In genomic region chr17:73772107-73772705, GRCh38 we compare ENCODE assay signal across 27 cellular contexts.
DNase-seq lines count a peak whose midpoint lies in the region; ATAC-seq and TF ChIP-seq lines count a peak whose summit lies in the region.
"Had no signal": no experiment of that assay in that cellular context is flagged by ENCODE, and none has a peak within 500 bp of the region (broad histone marks: within the 10 kb centered on the region; RNA-seq: fewer than 3 reads in every experiment).

No MANE protein-coding gene starts in this region.

- H3K4me1 ChIP-seq in right cardiac atrium (ENCODE audit: control insufficient read depth, insufficient read depth, low read length): peaks cover 4% of the 10 kb centered on the region
- H3K4me1 ChIP-seq in CD4-positive, alpha-beta memory T cell (ENCODE audit: insufficient read depth, low read length): no peaks in the 10 kb centered on the region

- H3K36me3 Mint-ChIP-seq in brain: no peaks in the 10 kb centered on the region
- H3K36me3 Mint-ChIP-seq in CD4-positive, alpha-beta memory T cell: no peaks in the 10 kb centered on the region

- 55% methylated on average over 5 of the region's 5 CpGs for WGBS in right cardiac atrium

- ATAC-seq in right cardiac atrium: peak in 1 of 2 donors; percentile 70
- no peak for ATAC-seq in left ventricle myocardium superior
- no peak for ATAC-seq in GM18517 (IDR thresholded peaks at IDR 0.05; ENCODE audit: unreplicated experiment)
- ATAC-seq: HCT116 had no signal

- no peaks in the 10 kb centered on the region for H3K9me3 ChIP-seq in right cardiac atrium (ENCODE audit: control insufficient read depth, low read length)
- no peaks in the 10 kb centered on the region for H3K9me3 ChIP-seq in CD4-positive, alpha-beta memory T cell (ENCODE audit: control insufficient read depth in 1 of 2, low read length in 2 of 2)
- H3K9me3 ChIP-seq: Peyer's patch, SK-N-SH had no signal

- peaks cover 3% of the 10 kb centered on the region for H3K27me3 Mint-ChIP-seq in brain
- H3K27me3 Mint-ChIP-seq in CD4-positive, alpha-beta memory T cell: peaks cover 1 to 4% of the 10 kb centered on the region in 2 donors

- peaks cover 64% of the 10 kb centered on the region for H3K4me1 Mint-ChIP-seq in brain
- H3K4me1 Mint-ChIP-seq in CD4-positive, alpha-beta memory T cell: no peaks in the 10 kb centered on the region
- H3K4me1 Mint-ChIP-seq: CD8-positive, alpha-beta memory T cell had no signal

- peak overlapping the region; percentile 2 to 86 (median 13) for H3K27ac Mint-ChIP-seq in brain
- peak overlapping the region in 1 of 7 donors; percentile 44 for H3K27ac Mint-ChIP-seq in CD4-positive, alpha-beta memory T cell
- H3K27ac Mint-ChIP-seq: CD8-positive, alpha-beta memory T cell had no signal

- DNase-seq in right cardiac atrium (peak in 2 of 3 donors; percentile 35 to 58), left ventricle myocardium superior (no peak), NCI-H82 (lab: John Stamatoyannopoulos, UW) (peak; percentile 78), smooth muscle cell of the brain vasculature (ENCODE audit: low read depth, low spot score) (peak; percentile 2)
- DNase-seq in stimulated activated CD4-positive, alpha-beta T cell treated with anti-CD3 and anti-CD28 coated beads, Interleukin-2, amount 100 ng/mL, for 24 hours: no peak
- DNase-seq in CD4-positive, alpha-beta memory T cell: no peak
- DNase-seq: AML-193; CD8-positive, alpha-beta memory T cell; DMS 273 treated with DMSO at 0.1 percent for 48 hours; DMS79; GF-D8; IMR-90; KG1; MM.1S; NCI-H187; NCI-H2081 treated with DMSO at 0.1 percent for 48 hours; NCI-H2171; NCI-H226; NCI-H510A; NCI-H748 treated with DMSO at 0.1 percent for 48 hours; Peyer's patch; SK-N-SH; SW 1271 had no signal

- CTCF ChIA-PET in CD4-positive, alpha-beta memory T cell (lab: Charles Lee; ENCODE audit: partially characterized antibody): no interaction called here

- no peak overlapping the region for H3K27ac ChIP-seq in right cardiac atrium (ENCODE audit: low read length)
- H3K27ac ChIP-seq in CD4-positive, alpha-beta memory T cell (ENCODE audit: low read depth, low read length): no peak overlapping the region
- H3K27ac ChIP-seq: C4-2B, Peyer's patch had no signal

- intact Hi-C loops in right cardiac atrium (cut with DNase I): no loop called here
- intact Hi-C loops in left ventricle myocardium superior (cut with micrococcal nuclease): no loop called here
- intact Hi-C loops in CD4-positive, alpha-beta memory T cell (cut with micrococcal nuclease): no loop called here

- H3K4me3 Mint-ChIP-seq in brain: no peak overlapping the region
- no peak overlapping the region for H3K4me3 Mint-ChIP-seq in CD4-positive, alpha-beta memory T cell
- H3K4me3 Mint-ChIP-seq: CD8-positive, alpha-beta memory T cell had no signal

- H3K9me3 Mint-ChIP-seq in brain: peaks cover 0 to 5% (median 3%) of the 10 kb centered on the region in 5 experiments
- H3K9me3 Mint-ChIP-seq in CD4-positive, alpha-beta memory T cell: no peaks in the 10 kb centered on the region

- H3K36me3 ChIP-seq in CD4-positive, alpha-beta memory T cell (ENCODE audit: insufficient read depth, low read length): no peaks in the 10 kb centered on the region
- H3K36me3 ChIP-seq: Peyer's patch had no signal

- TF ChIP-seq CTCF in brain (conservative IDR thresholded peaks at IDR 0.05): no peak

- H3K4me3 ChIP-seq in right cardiac atrium (ENCODE audit: low read length): no peak overlapping the region
- H3K4me3 ChIP-seq in CD4-positive, alpha-beta memory T cell (ENCODE audit: low read length in 2 of 2): no peak overlapping the region
- H3K4me3 ChIP-seq: Peyer's patch had no signal

- no peaks in the 10 kb centered on the region for H3K27me3 ChIP-seq in right cardiac atrium (ENCODE audit: control insufficient read depth, insufficient read depth)
- no peaks in the 10 kb centered on the region for H3K27me3 ChIP-seq in CD4-positive, alpha-beta memory T cell (ENCODE audit: insufficient read depth, low read length)
- H3K27me3 ChIP-seq: Peyer's patch had no signal

- POLR2A ChIA-PET in CD4-positive, alpha-beta memory T cell (lab: Charles Lee; ENCODE audit: partially characterized antibody): no interaction called here

Comparison
In these comparisons a context has a peak if more than half of its experiments do, and no peak if none do; other contexts are left out.
1. DNase-seq: peak in right cardiac atrium (2 of 3), NCI-H82 (single experiment) and smooth muscle cell of the brain vasculature (single experiment); none in left ventricle myocardium superior (single experiment), stimulated activated CD4-positive, alpha-beta T cell treated with anti-CD3 and anti-CD28 coated beads, Interleukin-2, amount 100 ng/mL, for 24 hours (0 of 2) and CD4-positive, alpha-beta memory T cell (0 of 5).